Comparison of ENCODE assay signal across 24 cellular contexts in the genomic region with DNA sequence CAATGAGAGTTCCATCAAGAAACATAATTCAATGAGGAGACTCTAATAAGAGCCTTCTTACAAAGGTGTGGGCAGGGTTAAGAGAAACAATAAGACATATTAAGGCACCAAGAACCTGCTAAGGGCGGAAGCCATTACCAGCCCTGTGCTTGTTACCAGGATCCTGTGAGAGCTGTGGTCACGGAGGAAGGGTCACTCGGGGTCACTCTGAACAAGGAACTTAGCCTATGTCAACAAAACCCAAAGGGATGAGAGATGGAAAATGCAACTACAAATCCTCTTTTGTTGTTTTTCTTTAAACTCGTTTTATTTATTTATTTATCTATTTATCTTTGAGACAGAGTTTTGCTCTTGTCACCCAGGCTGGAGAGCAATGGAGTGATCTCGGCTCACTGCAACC.
DNase-seq lines count a peak whose midpoint lies in the region; FAIRE-seq and TF ChIP-seq lines count a peak whose summit lies in the region.
"Had no signal": no experiment of that assay in that cellular context is flagged by ENCODE, and none has a peak within 500 bp of the region (broad histone marks: within the 10 kb centered on the region; RNA-seq: fewer than 3 reads in every experiment).

No MANE protein-coding gene starts in this region.

- H3K9me3 ChIP-seq in kidney (ENCODE audit: control insufficient read depth in 1 of 2, low read length in 2 of 2), result no peaks in the 10 kb centered on the region
- H3K9me3 ChIP-seq: Caco-2 had no signal

- peaks cover 18% of the 10 kb centered on the region for H3K4me1 Mint-ChIP-seq in nephron progenitor cell
- H3K4me1 Mint-ChIP-seq: B cell had no signal

- H3K4me1 ChIP-seq in kidney (ENCODE audit: control insufficient read depth in 1 of 2, insufficient read depth in 1 of 2, low read depth in 1 of 2, low read length in 2 of 2), result no peaks in the 10 kb centered on the region
- H3K4me1 ChIP-seq: Caco-2 had no signal

- H3K9ac ChIP-seq in kidney (ENCODE audit: low read length in 2 of 2), result no peak overlapping the region
- H3K9ac ChIP-seq: BLaER1 treated with 17β-estradiol and CSF1 and Interleukin-3, amounts not matched to agents 10 nM and 100 nM had no signal

- no peak overlapping the region for H3K4me3 ChIP-seq in NB4 (ENCODE audit: low read depth, low read length)
- H3K4me3 ChIP-seq in kidney (ENCODE audit: low read length in 2 of 2), result no peak overlapping the region
- H3K4me3 ChIP-seq: BLaER1 treated with 17β-estradiol and CSF1 and Interleukin-3, amounts not matched to agents 10 nM and 100 nM; GM12878 had no signal

- H3K36me3 Mint-ChIP-seq in nephron progenitor cell (ENCODE audit: low read depth), result peaks cover 10% of the 10 kb centered on the region
- H3K36me3 Mint-ChIP-seq: CD8-positive, alpha-beta T cell had no signal

- TF ChIP-seq CTCF in NB4 (IDR thresholded peaks at IDR 0.05; ENCODE audit: low read depth, low read length) (no peak), nephron progenitor cell (IDR thresholded peaks at IDR 0.05) (no peak), kidney (IDR thresholded peaks at IDR 0.05; ENCODE audit: borderline replicate concordance, extremely low read depth, insufficient read depth) (no peak)

- peak overlapping the region; percentile 19 for H3K27ac Mint-ChIP-seq in nephron progenitor cell
- H3K27ac Mint-ChIP-seq: B cell; CD4-positive, alpha-beta T cell; CD8-positive, alpha-beta T cell had no signal

- no peak for FAIRE-seq in kidney (lab: Jason Lieb, UNC)
- FAIRE-seq: A204.1, D721Med, GM12878, GM12892, GM18507 had no signal

- intact Hi-C loops in kidney (cut with DNase I), result no loop called here

- H3K36me3 ChIP-seq in kidney (ENCODE audit: control insufficient read depth in 1 of 2, insufficient read depth in 2 of 2, low read length in 2 of 2), result no peaks in the 10 kb centered on the region
- H3K36me3 ChIP-seq: BLaER1 treated with 17β-estradiol and CSF1 and Interleukin-3, amounts not matched to agents 10 nM and 100 nM had no signal

- H3K4me3 Mint-ChIP-seq in nephron progenitor cell, result no peak overlapping the region
- H3K4me3 Mint-ChIP-seq: B cell; CD4-positive, alpha-beta T cell; CD8-positive, alpha-beta T cell had no signal

- H3K27ac ChIP-seq in kidney (ENCODE audit: low read depth in 2 of 2, low read length in 2 of 2), result no peak overlapping the region
- H3K27ac ChIP-seq: BLaER1 treated with 17β-estradiol and CSF1 and Interleukin-3, amounts not matched to agents 10 nM and 100 nM; C4-2B had no signal

- no peak for TF ChIP-seq POLR2A in NB4 (IDR thresholded peaks at IDR 0.05; ENCODE audit: extremely low read depth, insufficient read length)

- H3K9me3 Mint-ChIP-seq in nephron progenitor cell, result peaks cover 40% of the 10 kb centered on the region

- DNase-seq in Ammon's horn (ENCODE audit: low spot score) (peak; percentile 22), NB4 (ENCODE audit: low read depth) (peak; percentile 2), nephron progenitor cell (no peak), NCI-H774 (lab: John Stamatoyannopoulos, UW) (no peak), kidney (no peak)
- DNase-seq: 8988T; ACHN; Caco-2; Calu3; CD4-positive, alpha-beta T cell; CD8-positive, alpha-beta T cell; DMS53; DMS79; DND-41; EL; GDM1 had no signal

- H3K27me3 Mint-ChIP-seq in nephron progenitor cell (ENCODE audit: low read depth, poor library complexity), result peaks cover 5% of the 10 kb centered on the region
- H3K27me3 Mint-ChIP-seq: CD4-positive, alpha-beta T cell had no signal

Comparison
In these comparisons a context has a peak if more than half of its experiments do, and no peak if none do; other contexts are left out.
1. DNase-seq: peak in Ammon's horn (single experiment) and NB4 (single experiment); none in nephron progenitor cell (single experiment), NCI-H774 (single experiment) and kidney (single experiment).